22 cellular contexts compared by ENCODE assay signal in the genomic region with DNA sequence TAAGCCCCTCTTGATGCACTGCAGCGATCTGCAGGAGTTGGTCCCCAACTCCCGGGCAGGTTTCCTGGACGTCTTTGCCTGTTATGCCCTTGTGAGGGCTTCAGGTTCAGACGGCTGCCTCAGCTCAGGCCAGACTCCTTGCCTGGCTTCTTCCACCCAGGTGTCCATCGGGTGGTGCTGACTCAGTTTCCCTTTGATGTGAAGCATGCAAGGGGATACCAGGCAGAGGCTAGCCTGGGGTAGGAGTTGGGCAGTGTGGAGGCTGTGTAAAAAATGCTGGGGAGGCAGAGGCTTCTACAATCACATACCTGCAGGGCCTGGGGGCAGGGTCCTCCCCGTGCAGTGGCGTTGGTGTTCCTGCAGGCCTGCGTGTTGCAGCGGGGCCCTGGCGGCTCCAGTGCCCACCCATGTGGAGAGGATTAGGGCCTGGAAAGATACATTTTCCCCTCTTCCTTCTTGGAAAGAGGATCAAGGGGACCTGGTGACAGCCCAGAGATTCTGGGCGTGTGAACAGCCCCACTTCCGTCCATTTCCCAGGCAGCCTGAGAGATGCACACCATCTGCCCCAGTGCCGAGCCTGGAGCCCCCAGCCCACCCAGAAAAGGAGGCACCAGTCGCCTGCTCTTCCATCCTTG.
"Had no signal": no experiment of that assay in that cellular context is flagged by ENCODE, and none has a peak within 500 bp of the region (broad histone marks: within the 10 kb centered on the region; RNA-seq: fewer than 3 reads in every experiment).

No MANE protein-coding gene starts in this region.

- DNase-seq: caudate nucleus; cerebellar nuclear complex; dorsolateral prefrontal cortex; effector CD4-positive, alpha-beta T cell; foreskin fibroblast; hypothalamus; immature natural killer cell; left ventricle myocardium superior; lower lobe of right lung; natural killer cell; stimulated activated CD4-positive, alpha-beta T cell treated with anti-CD3 and anti-CD28 coated beads, Interleukin-15, amount 100 ng/mL, for 24 hours; stimulated activated CD4-positive, alpha-beta T cell treated with anti-CD3 and anti-CD28 coated beads, Interleukin-2, amount 100 ng/mL, for 48 hours; stimulated activated naive CD4-positive, alpha-beta T cell treated with Interleukin-2 at 50 U/mL for 16 hours; stomach; thyroid gland; trophoblast cell had no signal

- H3K27ac ChIP-seq: dorsolateral prefrontal cortex, epithelial cell of prostate, lower lobe of right lung, prostate gland, right atrium auricular region, stomach, thyroid gland had no signal

- H3K4me1 Mint-ChIP-seq: immature natural killer cell; natural killer cell; stimulated activated effector memory CD8-positive, alpha-beta T cell treated with anti-CD3 and anti-CD28 coated beads, Interleukin-12 subunit alpha, Interleukin-12 subunit beta, amount 100 ng/mL, for 72 hours had no signal

- H3K27me3 ChIP-seq: right atrium auricular region, thyroid gland had no signal

- H3K4me3 ChIP-seq: dorsolateral prefrontal cortex, lower lobe of right lung, prostate gland, right atrium auricular region, skin epidermis, stomach, thyroid gland had no signal

- H3K27ac Mint-ChIP-seq: immature natural killer cell; natural killer cell; stimulated activated effector memory CD8-positive, alpha-beta T cell treated with anti-CD3 and anti-CD28 coated beads, Interleukin-12 subunit alpha, Interleukin-12 subunit beta, amount 100 ng/mL, for 72 hours had no signal

- H3K36me3 Mint-ChIP-seq: immature natural killer cell; natural killer cell; stimulated activated effector memory CD8-positive, alpha-beta T cell treated with anti-CD3 and anti-CD28 coated beads, Interleukin-12 subunit alpha, Interleukin-12 subunit beta, amount 100 ng/mL, for 72 hours had no signal

- ATAC-seq: esophagus mucosa; left ventricle myocardium superior; lower lobe of right lung; natural killer cell; stimulated activated effector memory CD8-positive, alpha-beta T cell treated with anti-CD3 and anti-CD28 coated beads, Interleukin-12 subunit alpha, Interleukin-12 subunit beta, amount 100 ng/mL, for 72 hours had no signal

- H3K4me1 ChIP-seq: lower lobe of right lung, right atrium auricular region, thyroid gland had no signal

- H3K36me3 ChIP-seq: lower lobe of right lung, prostate gland, right atrium auricular region, stomach, thyroid gland had no signal

- H3K9me3 Mint-ChIP-seq: immature natural killer cell; natural killer cell; stimulated activated effector memory CD8-positive, alpha-beta T cell treated with anti-CD3 and anti-CD28 coated beads, Interleukin-12 subunit alpha, Interleukin-12 subunit beta, amount 100 ng/mL, for 72 hours had no signal

- H3K9me3 ChIP-seq: lower lobe of right lung, prostate gland, right atrium auricular region, stomach, thyroid gland had no signal

- H3K4me3 Mint-ChIP-seq: immature natural killer cell; natural killer cell; stimulated activated effector memory CD8-positive, alpha-beta T cell treated with anti-CD3 and anti-CD28 coated beads, Interleukin-12 subunit alpha, Interleukin-12 subunit beta, amount 100 ng/mL, for 72 hours had no signal
